Comparison of ENCODE assay signal across 8 cellular contexts in genomic region chr10:110859947-110860376, GRCh38. TPM values are rescaled to one million over a fixed set of nuclear protein-coding genes. Genes with fewer than 3 reads are reported as not detected.
DNase-seq lines count a peak whose midpoint lies in the region; TF ChIP-seq lines count a peak whose summit lies in the region.

No MANE protein-coding gene starts in this region.

- intact Hi-C loops in colonic mucosa (cut with DNase I), result no loop called here

- H3K27me3 ChIP-seq in colonic mucosa, result no peaks in the 10 kb centered on the region
- H3K27me3 ChIP-seq in HAP-1 (ENCODE audit: low read depth), result no peaks in the 10 kb centered on the region

- H3K9me3 ChIP-seq in colonic mucosa, result no peaks in the 10 kb centered on the region
- no peaks in the 10 kb centered on the region for H3K9me3 ChIP-seq in HAP-1

- H3K9ac ChIP-seq in colonic mucosa (ENCODE audit: low read depth in 2 of 2, low read length in 2 of 2), result peak overlapping the region in 1 of 2 donors; percentile 88

- in situ Hi-C loops in HAP-1 (cut with MboI; ENCODE audit: low sequenced_read_pairs), result no loop called here

- H3K27ac ChIP-seq in colonic mucosa, result peak overlapping the region; percentile 93
- no peak overlapping the region for H3K27ac ChIP-seq in RWPE1

- H3K4me3 ChIP-seq in colonic mucosa (no peak overlapping the region), HAP-1 (no peak overlapping the region)

- H3K4me1 ChIP-seq in colonic mucosa, result peaks cover 31% of the 10 kb centered on the region
- H3K4me1 ChIP-seq in HAP-1, result peaks cover 2% of the 10 kb centered on the region

- H3K36me3 ChIP-seq in colonic mucosa (no peaks in the 10 kb centered on the region), HAP-1 (replicated peaks) (no peaks in the 10 kb centered on the region)

- DNase-seq in CD1c-positive myeloid dendritic cell (ENCODE audit: extremely low spot score) (peak; percentile 86), NAMALWA (ENCODE audit: low spot score) (peak; percentile 50), colonic mucosa (peak; percentile 29), non-pigmented ciliary epithelial cell (ENCODE audit: low read depth) (peak; percentile 35), glomerular visceral epithelial cell (ENCODE audit: extremely low spot score) (no peak), HAP-1 (ENCODE audit: low spot score in 2 of 2) (no peak), RWPE1 (ENCODE audit: low spot score) (no peak)
- no peak for DNase-seq in NK-92 treated with Interleukin-12 subunit alpha and Interleukin-12 subunit beta, amount 100 ng/mL, for 24 hours (lab: John Stamatoyannopoulos, UW)

- CTCF ChIA-PET in RWPE1 (lab: Yijun Ruan, JAX), result no interaction called here

- no peak for TF ChIP-seq CTCF in colonic mucosa (IDR thresholded peaks at IDR 0.05)
- TF ChIP-seq CTCF in RWPE1 (conservative IDR thresholded peaks at IDR 0.05; ENCODE audit: low read depth), result no peak

- POLR2A ChIA-PET in RWPE1 (lab: Yijun Ruan, JAX; ENCODE audit: low non-redundant PET), result no interaction called here

RNA-seq across cellular contexts. Expression of gene PDCD4, which starts 11.8 kb away (rescaled TPM):
- 100 to 1,000 TPM; 397 to 463 TPM for total RNA-seq in colonic mucosa

RNA-seq across cellular contexts. Expression of gene BBIP1, which starts 59.0 kb away (rescaled TPM):
- 10 to 100 TPM; 17.7 to 19.1 TPM for total RNA-seq in colonic mucosa

RNA-seq across cellular contexts. Expression of gene SHOC2, which starts 59.4 kb away (rescaled TPM):
- 10 to 100 TPM; 47.2 to 79.1 TPM for total RNA-seq in colonic mucosa

Comparison
In these comparisons a context has a peak if more than half of its experiments do, and no peak if none do; other contexts are left out.
1. DNase-seq: peak in CD1c-positive myeloid dendritic cell (single experiment), NAMALWA (single experiment), colonic mucosa (single experiment) and non-pigmented ciliary epithelial cell (single experiment); none in glomerular visceral epithelial cell (single experiment), NK-92 treated with Interleukin-12 subunit alpha and Interleukin-12 subunit beta, amount 100 ng/mL, for 24 hours (single experiment), HAP-1 (0 of 2) and RWPE1 (single experiment).